12 cellular contexts compared by ENCODE assay signal in the genomic region with DNA sequence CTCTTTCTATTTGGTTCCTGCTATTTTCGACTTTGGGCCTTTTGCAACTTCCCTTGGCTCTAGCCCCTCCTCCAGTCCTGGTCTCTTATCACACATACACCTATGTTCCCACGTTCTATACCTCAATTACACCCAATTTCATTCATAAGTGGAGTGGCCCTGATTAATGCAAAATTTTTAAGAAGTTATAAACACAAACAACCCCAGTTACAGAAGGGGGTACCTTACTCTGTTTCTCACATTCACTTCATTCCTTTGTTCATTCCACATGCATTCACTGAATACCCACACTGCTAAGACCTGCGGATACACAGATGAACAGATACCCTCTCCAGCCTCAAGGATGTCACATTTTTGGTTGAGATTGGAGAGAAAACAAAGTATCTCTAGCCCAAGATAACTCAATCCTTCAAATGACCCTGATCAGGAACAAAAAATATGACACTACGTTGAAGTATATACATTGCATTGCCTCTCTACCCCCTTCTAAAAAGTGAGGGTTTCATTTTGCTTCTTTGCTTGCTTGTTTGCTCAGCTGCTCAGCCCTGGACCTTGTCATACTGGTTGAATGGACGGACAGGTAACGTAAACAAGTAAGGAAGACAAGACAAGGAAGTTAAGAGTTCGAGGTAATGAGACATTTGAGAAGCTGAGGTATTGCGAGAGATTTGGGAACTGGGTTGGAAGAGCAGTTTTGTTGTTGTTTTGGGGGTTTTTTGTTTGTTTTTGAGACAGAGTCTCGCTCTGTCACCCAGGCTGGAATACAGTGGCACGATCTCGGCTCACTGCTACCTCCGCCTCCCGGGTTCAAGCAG. TPM values are rescaled to one million over a fixed set of nuclear protein-coding genes. Genes with fewer than 3 reads are reported as not detected.
DNase-seq lines count a peak whose midpoint lies in the region; ATAC-seq and TF ChIP-seq lines count a peak whose summit lies in the region.
"Had no signal": no experiment of that assay in that cellular context is flagged by ENCODE, and none has a peak within 500 bp of the region (broad histone marks: within the 10 kb centered on the region; RNA-seq: fewer than 3 reads in every experiment).

No MANE protein-coding gene starts in this region.

- no peak for DNase-seq in natural killer cell treated with Interleukin-12 subunit alpha and Interleukin-12 subunit beta and Interleukin-15 and Interleukin-18, amount 100 ng/mL, for 72 hours (ENCODE audit: low spot score)
- DNase-seq in natural killer cell = no peak
- DNase-seq in NOMO-1 (lab: John Stamatoyannopoulos, UW; ENCODE audit: unreplicated experiment in 2 of 2) = peak; percentile 77 to 80
- DNase-seq in erythroblast (lab: John Stamatoyannopoulos, UW) = peak; percentile 27 to 39
- DNase-seq in upper lobe of left lung = no peak
- no peak for DNase-seq in hepatic stellate cell (ENCODE audit: low spot score)
- DNase-seq in DMS79 treated with DMSO at 0.1 percent for 48 hours (lab: John Stamatoyannopoulos, UW) = no peak
- DNase-seq: CD4-positive, alpha-beta memory T cell; Karpas-422 had no signal

- TF ChIP-seq EP300 in upper lobe of left lung (IDR thresholded peaks at IDR 0.05) = no peak

- intact Hi-C loops in natural killer cell (cut with micrococcal nuclease) = no loop called here

- no peak for ATAC-seq in natural killer cell treated with Interleukin-12 subunit alpha and Interleukin-12 subunit beta and Interleukin-15 and Interleukin-18, amount 100 ng/mL, for 72 hours
- ATAC-seq in natural killer cell (no peak), upper lobe of left lung (ENCODE audit: low FRiP score in 2 of 2) (no peak), HG03097 (IDR thresholded peaks at IDR 0.05; ENCODE audit: low FRiP score, unreplicated experiment) (no peak)

- H3K4me3 Mint-ChIP-seq in natural killer cell treated with Interleukin-12 subunit alpha and Interleukin-12 subunit beta and Interleukin-15 and Interleukin-18, amount 100 ng/mL, for 72 hours = peak overlapping the region; percentile 50
- no peak overlapping the region for H3K4me3 Mint-ChIP-seq in natural killer cell
- H3K4me3 Mint-ChIP-seq: CD4-positive, alpha-beta memory T cell had no signal

- no peaks in the 10 kb centered on the region for H3K36me3 ChIP-seq in upper lobe of left lung
- H3K36me3 ChIP-seq: right atrium auricular region had no signal

- H3K27me3 ChIP-seq in upper lobe of left lung = no peaks in the 10 kb centered on the region
- H3K27me3 ChIP-seq: right atrium auricular region had no signal

- peaks cover 18 to 34% (median 21%) of the 10 kb centered on the region in 4 donors for H3K4me1 ChIP-seq in upper lobe of left lung

- no peaks in the 10 kb centered on the region for H3K36me3 Mint-ChIP-seq in natural killer cell treated with Interleukin-12 subunit alpha and Interleukin-12 subunit beta and Interleukin-15 and Interleukin-18, amount 100 ng/mL, for 72 hours
- no peaks in the 10 kb centered on the region for H3K36me3 Mint-ChIP-seq in natural killer cell
- H3K36me3 Mint-ChIP-seq: brain had no signal

- H3K4me3 ChIP-seq in upper lobe of left lung = no peak overlapping the region
- H3K4me3 ChIP-seq: right atrium auricular region had no signal

- no peak for TF ChIP-seq CTCF in natural killer cell (IDR thresholded peaks at IDR 0.05)
- TF ChIP-seq CTCF in upper lobe of left lung (IDR thresholded peaks at IDR 0.05) = no peak

- TF ChIP-seq POLR2A in erythroblast (IDR thresholded peaks at IDR 0.05; ENCODE audit: low read length) (no peak), upper lobe of left lung (IDR thresholded peaks at IDR 0.05) (no peak)

- H3K9me3 ChIP-seq in upper lobe of left lung = no peaks in the 10 kb centered on the region
- H3K9me3 ChIP-seq: right atrium auricular region had no signal

- no peaks in the 10 kb centered on the region for H3K9me3 Mint-ChIP-seq in natural killer cell treated with Interleukin-12 subunit alpha and Interleukin-12 subunit beta and Interleukin-15 and Interleukin-18, amount 100 ng/mL, for 72 hours
- no peaks in the 10 kb centered on the region for H3K9me3 Mint-ChIP-seq in natural killer cell
- H3K9me3 Mint-ChIP-seq: brain had no signal

- peak overlapping the region; percentile 74 to 79 for H3K27ac Mint-ChIP-seq in natural killer cell treated with Interleukin-12 subunit alpha and Interleukin-12 subunit beta and Interleukin-15 and Interleukin-18, amount 100 ng/mL, for 72 hours
- peak overlapping the region in 1 of 2 donors; percentile 81 for H3K27ac Mint-ChIP-seq in natural killer cell

- H3K27ac ChIP-seq in upper lobe of left lung = peak overlapping the region; percentile 59 to 99 (median 76)
- H3K27ac ChIP-seq: right atrium auricular region had no signal

- peaks cover 45 to 48% of the 10 kb centered on the region in 2 donors for H3K4me1 Mint-ChIP-seq in natural killer cell treated with Interleukin-12 subunit alpha and Interleukin-12 subunit beta and Interleukin-15 and Interleukin-18, amount 100 ng/mL, for 72 hours (ENCODE audit: low read depth in 2 of 2)
- peaks cover 33 to 34% of the 10 kb centered on the region in 2 donors for H3K4me1 Mint-ChIP-seq in natural killer cell

- H3K27me3 Mint-ChIP-seq in natural killer cell treated with Interleukin-12 subunit alpha and Interleukin-12 subunit beta and Interleukin-15 and Interleukin-18, amount 100 ng/mL, for 72 hours = no peaks in the 10 kb centered on the region
- peaks cover 3 to 9% of the 10 kb centered on the region in 2 donors for H3K27me3 Mint-ChIP-seq in natural killer cell (ENCODE audit: low read depth in 2 of 2)
- H3K27me3 Mint-ChIP-seq: CD4-positive, alpha-beta memory T cell had no signal

- 66 to 76% methylated on average over 13 of the region's 13 CpGs for WGBS in upper lobe of left lung, 2 donors

RNA-seq across cellular contexts. Expression of gene VPS37C, which starts 3.6 kb away (rescaled TPM):
- 10 to 100 TPM in 1 of 2 donors, 1 to 10 TPM in 1; 9.7 to 13.3 TPM for total RNA-seq in natural killer cell treated with Interleukin-12 subunit alpha and Interleukin-12 subunit beta and Interleukin-15 and Interleukin-18, amount 100 ng/mL, for 72 hours
- total RNA-seq in natural killer cell (1 to 10 TPM; 6.4 to 6.9 (median 6.5) TPM), upper lobe of left lung (10 to 100 TPM; 14.7 to 42.0 (median 24.3) TPM)

RNA-seq across cellular contexts. Expression of gene PGA3, which starts 38.5 kb away (rescaled TPM):
- total RNA-seq in natural killer cell treated with Interleukin-12 subunit alpha and Interleukin-12 subunit beta and Interleukin-15 and Interleukin-18, amount 100 ng/mL, for 72 hours = not detected
- total RNA-seq in natural killer cell = not detected
- under 1 TPM in 2 of 6 donors, not detected in 4; 0.14 to 0.67 TPM for total RNA-seq in upper lobe of left lung
- total RNA-seq: CD4-positive, alpha-beta memory T cell had no signal

RNA-seq across cellular contexts. Expression of gene PGA4, which starts 57.3 kb away (rescaled TPM):
- not detected for total RNA-seq in natural killer cell treated with Interleukin-12 subunit alpha and Interleukin-12 subunit beta and Interleukin-15 and Interleukin-18, amount 100 ng/mL, for 72 hours
- total RNA-seq in natural killer cell = not detected
- under 1 TPM in 2 of 6 donors, not detected in 4; 0.14 to 0.44 TPM for total RNA-seq in upper lobe of left lung
- total RNA-seq: CD4-positive, alpha-beta memory T cell had no signal

Comparison
In these comparisons a context has a peak if more than half of its experiments do, and no peak if none do; other contexts are left out.
1. DNase-seq: peak in NOMO-1 (2 of 2) and erythroblast (2 of 2); none in natural killer cell treated with Interleukin-12 subunit alpha and Interleukin-12 subunit beta and Interleukin-15 and Interleukin-18, amount 100 ng/mL, for 72 hours (single experiment), natural killer cell (single experiment), upper lobe of left lung (0 of 2), hepatic stellate cell (single experiment) and DMS79 treated with DMSO at 0.1 percent for 48 hours (single experiment).